22 cellular contexts compared by ENCODE assay signal in genomic region chr6:8073758-8074157, GRCh38.
"Had no signal": no experiment of that assay in that cellular context is flagged by ENCODE, and none has a peak within 500 bp of the region (broad histone marks: within the 10 kb centered on the region; RNA-seq: fewer than 3 reads in every experiment).

No MANE protein-coding gene starts in this region.

- H3K9ac ChIP-seq: KMS-11 had no signal

- H3K4me3 ChIP-seq: cardiac muscle cell, SJCRH30, SK-N-MC had no signal

- H3K27me3 ChIP-seq: cardiac muscle cell, SJCRH30 had no signal

- H3K36me3 ChIP-seq: cardiac muscle cell had no signal

- H3K4me1 ChIP-seq: SJCRH30 had no signal

- DNase-seq: activated CD4-positive, alpha-beta T cell treated with anti-CD3 and anti-CD28 coated beads, Interleukin-2, amount 10 ng/mL, durations not matched to agents 24 days and 14 days; activated CD4-positive, alpha-beta T cell treated with anti-CD3 and anti-CD28 coated beads, Interleukin-2, amount 50 U/mL, for 4 hours; activated CD8-positive, alpha-beta T cell treated with anti-CD3 and anti-CD28 coated beads for 36 hours; activated gamma-delta T cell treated with Interleukin-2 at 50 U/mL for 16 hours; activated naive CD4-positive, alpha-beta T cell treated with anti-CD3 and anti-CD28 coated beads for 36 hours; activated T-cell treated with anti-CD3 and anti-CD28 coated beads, Interleukin-2, amount 50 U/mL, for 24 hours; anterior cingulate cortex; MM.1S; MV-4-11; NCI-H1092 treated with DMSO at 0.1 percent for 48 hours; NCI-H1417; NCI-H146; NCI-H187 treated with DMSO at 0.1 percent for 48 hours; NCI-H2081 treated with DMSO at 0.1 percent for 48 hours; NCI-H345; NCI-H524 treated with DMSO at 0.1 percent for 48 hours; SHP77; SJCRH30; T1000 had no signal

- H3K9me3 ChIP-seq: SJCRH30 had no signal

- H3K4me2 ChIP-seq: KMS-11 had no signal

- H3K27ac ChIP-seq: cardiac muscle cell, KMS-11, SJCRH30, SK-N-MC had no signal
